30 cellular contexts compared by ENCODE assay signal in the genomic region with DNA sequence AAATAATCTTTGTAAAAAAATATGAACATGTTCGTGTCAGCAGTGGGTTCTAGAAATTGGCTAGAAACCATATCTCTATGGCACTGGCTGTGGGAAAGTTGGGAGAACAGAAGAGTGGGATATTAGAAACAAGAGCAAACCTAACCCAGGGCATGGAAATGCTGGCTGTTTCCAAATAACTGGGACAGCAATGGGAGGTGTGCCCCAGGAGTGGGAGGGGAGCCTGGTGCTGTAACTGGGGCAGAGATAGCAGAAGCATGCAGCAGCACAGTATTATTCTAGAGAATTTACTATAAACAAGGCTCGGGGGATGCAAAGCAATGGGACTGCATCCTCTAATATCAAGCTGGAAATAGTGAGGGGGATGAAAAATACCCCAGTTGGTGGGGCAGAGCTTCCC.
"Had no signal": no experiment of that assay in that cellular context is flagged by ENCODE, and none has a peak within 500 bp of the region (broad histone marks: within the 10 kb centered on the region; RNA-seq: fewer than 3 reads in every experiment).

No MANE protein-coding gene starts in this region.

- DNase-seq: activated B cell treated with CpG ODN at 0.5 μM for 24 hours; activated CD4-positive, alpha-beta memory T cell treated with anti-CD3 and anti-CD28 coated beads for 36 hours; activated CD4-positive, alpha-beta T cell treated with anti-CD3 and anti-CD28 coated beads for 4 hours; activated CD4-positive, alpha-beta T cell treated with anti-CD3 and anti-CD28 coated beads, Interleukin-2, amount 10 ng/mL, durations not matched to agents 24 days and 14 days; activated CD4-positive, alpha-beta T cell treated with anti-CD3 and anti-CD28 coated beads, Interleukin-2, amount 50 U/mL, for 1 hour; activated CD4-positive, alpha-beta T cell treated with anti-CD3 and anti-CD28 coated beads, Interleukin-2, amount 50 U/mL, for 4 hours; activated CD4-positive, CD25-positive, alpha-beta regulatory T cell treated with anti-CD3 and anti-CD28 coated beads, Interleukin-2, amount 50 U/mL, for 72 hours; activated CD8-positive, alpha-beta memory T cell treated with anti-CD3 and anti-CD28 coated beads, Interleukin-2, amount 50 U/mL, for 4 hours; activated CD8-positive, alpha-beta T cell treated with anti-CD3 and anti-CD28 coated beads for 36 hours; activated effector memory CD4-positive, alpha-beta T cell treated with anti-CD3 and anti-CD28 coated beads, Interleukin-2, amount 50 U/mL, for 16 hours; activated gamma-delta T cell treated with Interleukin-2 at 50 U/mL for 16 hours; activated naive CD4-positive, alpha-beta T cell; activated naive CD4-positive, alpha-beta T cell treated with anti-CD3 and anti-CD28 coated beads for 36 hours; activated naive CD4-positive, alpha-beta T cell treated with anti-CD3 and anti-CD28 coated beads, Interleukin-2, amount 50 U/mL, for 16 hours; activated naive CD8-positive, alpha-beta T cell treated with anti-CD3 and anti-CD28 coated beads for 36 hours; activated T-cell treated with anti-CD3 and anti-CD28 coated beads for 4 hours; activated T-cell treated with anti-CD3 and anti-CD28 coated beads, Interleukin-2, amount 50 U/mL, for 1 hour; activated T-cell treated with anti-CD3 and anti-CD28 coated beads, Interleukin-2, amount 50 U/mL, for 4 hours; activated T-cell treated with anti-CD3 and anti-CD28 coated beads, Interleukin-2, amount 50 U/mL, for 72 hours; adrenal gland; amygdala; anterior cingulate cortex; central memory CD4-positive, alpha-beta T cell; cerebellar nuclear complex; SW 1271; T-helper 1 cell; T-helper 2 cell; T-helper 9 cell had no signal

- ATAC-seq: activated CD8-positive, alpha-beta T cell treated with anti-CD3 and anti-CD28 coated beads for 36 hours; activated naive CD4-positive, alpha-beta T cell treated with anti-CD3 and anti-CD28 coated beads, Interleukin-2, amount 50 U/mL, for 72 hours; activated T-cell treated with anti-CD3 and anti-CD28 coated beads, Interleukin-2, amount 50 U/mL, for 4 hours; activated T-cell treated with anti-CD3 and anti-CD28 coated beads, Interleukin-2, amount 50 U/mL, for 72 hours; activated T-helper 17 cell treated with anti-CD3 and anti-CD28 coated beads, Interleukin-2, amount 50 U/mL, for 72 hours had no signal
